1 cellular context compared by ENCODE assay signal in the genomic region with DNA sequence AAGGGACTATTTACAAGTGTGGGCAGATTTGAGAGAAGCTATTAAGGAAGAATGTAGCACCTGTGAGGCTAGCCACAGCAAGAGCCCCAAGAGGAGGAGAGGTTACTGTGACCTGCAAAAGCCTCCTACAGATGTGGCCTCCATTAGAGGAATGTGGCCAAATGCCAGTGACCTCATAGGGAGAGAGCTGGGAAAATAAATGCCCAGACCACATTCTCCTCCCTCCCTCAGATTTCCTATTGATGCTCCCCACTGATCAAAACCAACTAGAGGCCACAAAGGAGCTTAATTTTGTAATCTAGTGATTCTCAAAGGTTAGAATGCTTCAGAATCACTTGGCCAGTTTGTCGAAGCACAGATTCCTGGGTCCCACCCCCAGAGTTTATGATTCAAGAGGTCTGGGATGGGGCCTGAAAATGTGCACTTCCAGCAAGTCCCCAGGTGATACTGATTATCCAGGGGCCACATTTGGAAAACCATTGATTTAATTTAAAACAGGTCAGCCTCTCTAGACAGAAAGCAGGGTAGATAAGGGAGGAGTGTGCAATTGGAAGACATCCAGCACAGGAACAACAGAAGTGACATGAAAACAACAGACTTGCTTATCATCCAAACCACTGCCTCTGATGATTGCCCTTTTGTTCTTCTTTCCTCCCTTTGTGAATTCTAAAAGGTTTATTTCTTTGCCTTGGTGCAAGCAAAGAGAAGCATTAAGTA.
TF ChIP-seq lines count a peak whose summit lies in the region.

No MANE protein-coding gene starts in this region.

TF ChIP-seq in HEK293, 187 proteins besides CTCF, POLR2A, EP300 and RAD21 (continued from another document):
- peak; percentile 13; the same call in 1 of the 2 replicates for TF ChIP-seq GLIS1 (tag by site-specific recombination; IDR thresholded peaks at IDR 0.05)
- no peak for TF ChIP-seq ZNF157 (tag by site-specific recombination; IDR thresholded peaks at IDR 0.05)
